In genomic region chr19:36103842-36104552, GRCh38 we compare ENCODE assay signal across 18 cellular contexts. TPM values are rescaled to one million over a fixed set of nuclear protein-coding genes. Genes with fewer than 3 reads are reported as not detected.
DNase-seq lines count a peak whose midpoint lies in the region; ATAC-seq, FAIRE-seq and TF ChIP-seq lines count a peak whose summit lies in the region.
"Had no signal": no experiment of that assay in that cellular context is flagged by ENCODE, and none has a peak within 500 bp of the region (broad histone marks: within the 10 kb centered on the region; RNA-seq: fewer than 3 reads in every experiment).

No MANE protein-coding gene starts in this region.

- H3K27me3 ChIP-seq in K562 (ENCODE audit: control insufficient read depth in 2 of 2, insufficient read depth in 2 of 2, low read length in 2 of 2), result no peaks in the 10 kb centered on the region
- H3K27me3 ChIP-seq: brain microvascular endothelial cell, left lung had no signal

- no TSS peak for BruUV-seq in K562 (replicated peaks; lab: Mats Ljungman, UMichigan)

- CTCF ChIA-PET in K562 (lab: Yijun Ruan, JAX; ENCODE audit: low intra/inter-chr PET ratio), result no interaction called here

- H3K36me3 ChIP-seq in K562 (ENCODE audit: control insufficient read depth, insufficient read depth, low read length), result peaks cover 78% of the 10 kb centered on the region
- peaks cover 0 to 5% of the 10 kb centered on the region in 2 donors for H3K36me3 ChIP-seq in kidney (ENCODE audit: control insufficient read depth in 1 of 2, insufficient read depth in 2 of 2, low read length in 2 of 2)
- H3K36me3 ChIP-seq: brain microvascular endothelial cell had no signal

- H3K79me2 ChIP-seq in K562 (ENCODE audit: control insufficient read depth, insufficient read depth, low read length), result no peaks in the 10 kb centered on the region

- no peaks in the 10 kb centered on the region for H4K20me1 ChIP-seq in K562 (replicated peaks; ENCODE audit: control insufficient read depth, insufficient read depth, low read length)

- H3K4me1 ChIP-seq in K562 (replicated peaks in 1 of 2; ENCODE audit: control insufficient read depth in 2 of 2, insufficient read depth in 2 of 2, low read length in 2 of 2), result peaks cover 15 to 54% of the 10 kb centered on the region in 2 experiments; a peak in 4 of 5 replicates
- no peaks in the 10 kb centered on the region for H3K4me1 ChIP-seq in kidney (ENCODE audit: control insufficient read depth in 1 of 2, insufficient read depth in 1 of 2, low read depth in 1 of 2, low read length in 2 of 2)
- H3K4me1 ChIP-seq: HAP-1, left lung had no signal

- WGBS in K562 (ENCODE audit: insufficient coverage, low coverage, missing lambda C conversion rate), result 44% methylated on average over 12 of the region's 12 CpGs

- H3K4me3 ChIP-seq in K562 (no peak overlapping the region), kidney (ENCODE audit: low read length in 2 of 2) (no peak overlapping the region)
- H3K4me3 ChIP-seq: HAP-1, left lung had no signal

- TF ChIP-seq POLR2A in K562 (conservative IDR thresholded peaks at IDR 0.05), result no peak

- no peak for TF ChIP-seq RAD21 in K562 (CRISPR knock-in tag; conservative IDR thresholded peaks at IDR 0.05 in 1 of 2, IDR thresholded peaks at IDR 0.05 in 1 of 2)

- H3K9me3 ChIP-seq in K562 (replicated peaks; ENCODE audit: control insufficient read depth, insufficient read depth, low read depth, low read length), result no peaks in the 10 kb centered on the region
- H3K9me3 ChIP-seq in kidney (ENCODE audit: control insufficient read depth in 1 of 2, low read length in 2 of 2), result no peaks in the 10 kb centered on the region
- H3K9me3 ChIP-seq: HAP-1, left lung had no signal

- peak; percentile 93 for ATAC-seq in K562
- ATAC-seq: activated CD4-positive, alpha-beta T cell treated with anti-CD3 and anti-CD28 coated beads for 36 hours; left lung; sciatic nerve had no signal

- FAIRE-seq in K562 (lab: Jason Lieb, UNC) (peak; percentile 97), kidney (lab: Jason Lieb, UNC) (no peak)
- FAIRE-seq: D721Med had no signal

- DNase-seq in ACHN (peak; percentile 17), M059J (ENCODE audit: low read depth) (peak; percentile 38), K562 (ENCODE audit: extremely low read depth in 1 of 4, low spot score in 3 of 4) (peak; percentile 69 to 90 (median 82)), foreskin melanocyte (no peak), head of caudate nucleus (no peak), kidney (no peak)
- DNase-seq: activated CD4-positive, alpha-beta T cell treated with anti-CD3 and anti-CD28 coated beads for 36 hours; activated T-cell treated with anti-CD3 and anti-CD28 coated beads for 4 hours; brain microvascular endothelial cell; hippocampal formation; left lung; NCI-H69; stimulated activated CD4-positive, alpha-beta T cell treated with anti-CD3 and anti-CD28 coated beads, Interleukin-2, amount 100 ng/mL, for 48 hours had no signal

- no peak overlapping the region for H2AFZ ChIP-seq in K562 (ENCODE audit: low read depth, low read length)

- peaks cover 8% of the 10 kb centered on the region for H3K9me1 ChIP-seq in K562 (ENCODE audit: control insufficient read depth, insufficient read depth, low read length)

- no peak; the same call in 1 of the 2 replicates for TF ChIP-seq EP300 in K562 (IDR thresholded peaks at IDR 0.05; ENCODE audit: low read length)

- POLR2A ChIA-PET in K562 (lab: Yijun Ruan, JAX), result interaction anchor here (0.6 to 3.5 kb wide), 7 partner anchors 9 to 53 kb away, joined by 3 to 10 read pairs (median 4); partner anchors contain the start of gene POLR2I

- peak overlapping the region; percentile 60; the same call in 1 of the 2 replicates for H3K4me2 ChIP-seq in K562 (ENCODE audit: insufficient read depth, low read length)

- peak in 2 of 3 experiments; percentile 9 to 14; a peak in 1 of 6 replicates for TF ChIP-seq CTCF in K562 (IDR thresholded peaks at IDR 0.05 in 2 of 3, conservative IDR thresholded peaks at IDR 0.05 in 1 of 3; ENCODE audit: insufficient read depth in 2 of 3, low read depth in 1 of 3, low read length in 3 of 3)
- TF ChIP-seq CTCF in kidney (IDR thresholded peaks at IDR 0.05; ENCODE audit: borderline replicate concordance, extremely low read depth, insufficient read depth), result no peak

- H3K27ac ChIP-seq in K562 (ENCODE audit: extremely low read depth, low read depth, low read length) (peak overlapping the region; percentile 31; the same call in 1 of the 3 replicates), kidney (ENCODE audit: low read depth in 2 of 2, low read length in 2 of 2) (no peak overlapping the region)
- H3K27ac ChIP-seq: brain microvascular endothelial cell, left lung had no signal

- H3K9ac ChIP-seq in K562 (ENCODE audit: insufficient read depth in 1 of 2, low read depth in 2 of 2, low read length in 2 of 2) (peak overlapping the region; percentile 20 to 84; a peak in 3 of 4 replicates), kidney (ENCODE audit: low read length in 2 of 2) (no peak overlapping the region)

- in situ Hi-C loops in ACHN (cut with HindIII; ENCODE audit: low pct_ligation_motif_present, low pct_unique_long_range_greater_than_20kb, low sequenced_read_pairs) (no loop called here), K562 (cut with MboI) (no loop called here)

- intact Hi-C loops in K562 (cut with micrococcal nuclease), result no loop called here
- intact Hi-C loops in head of caudate nucleus (cut with DNase I), result no loop called here
- intact Hi-C loops in kidney (cut with DNase I), result no loop called here

RNA-seq across cellular contexts. Expression of gene OVOL3, which starts 6.9 kb away (rescaled TPM):
- total RNA-seq in M059J (2014; rRNA removed; shearing (Covaris generic)), result 0.39 TPM in 1 of 2 replicates, not detected in the other
- total RNA-seq in K562 (2011; cell fraction: chromatin; rRNA removed; ENCODE audit: low replicate concordance), result not detected in 2 replicates
- total RNA-seq in K562 (2011; cell fraction: nucleolus; rRNA removed), result 0.67 TPM in 1 of 2 replicates, not detected in the other
- total RNA-seq in K562 (2011; cell fraction: nucleoplasm; rRNA removed), result not detected in 2 replicates
- total RNA-seq in K562 (2014; rRNA removed) (not detected in 2 replicates), K562 (2014; rRNA removed; fragmentation: Illumina TruSeq; extraction: Trizol) (not detected in 2 replicates), K562 (2015; rRNA removed; fragmentation: Illumina TruSeq; extraction: Trizol) (not detected in 2 replicates), K562 (2021) (not detected in 2 replicates), kidney (not detected)
- polyA plus RNA-seq in K562 (2011; rRNA removed) (not detected in 2 replicates), K562 (2014; fragmentation: Illumina TruSeq; extraction: Trizol) (not detected in 2 replicates), K562 (2014; fragmentation: Nextera tagmentation; extraction: Ambion mirVana) (not detected), K562 (2014; rRNA removed) (not detected in 2 replicates), kidney (ENCODE audit: insufficient read depth, low read depth, low replicate concordance) (not detected)
- polyA plus RNA-seq in K562 (2011; cell fraction: cytosol; rRNA removed), result not detected in 2 replicates
- polyA plus RNA-seq in K562 (2011; cell fraction: nucleus; rRNA removed), result 0.23 TPM in 1 of 2 replicates, not detected in the other
- polyA plus RNA-seq in K562 (2012), result 0.17 TPM in 1 of 2 replicates, not detected in the other
- not detected in 2 replicates for polyA minus RNA-seq in K562 (2011; rRNA and poly(A)+ RNA removed)
- not detected in 2 replicates for polyA minus RNA-seq in K562 (2011; cell fraction: cytosol; rRNA and poly(A)+ RNA removed)
- polyA minus RNA-seq in K562 (2011; cell fraction: nucleus; rRNA and poly(A)+ RNA removed), result not detected in 2 replicates
- total RNA-seq: activated CD4-positive, alpha-beta T cell treated with anti-CD3 and anti-CD28 coated beads for 36 hours; left lung; mucosa of gallbladder; omental fat pad; sciatic nerve had no signal

RNA-seq across cellular contexts. Expression of gene POLR2I, which starts 10.7 kb away (rescaled TPM):
- total RNA-seq in M059J (2014; rRNA removed; shearing (Covaris generic)), result 90.4 and 115 TPM in 2 replicates
- total RNA-seq in K562 (2011; cell fraction: chromatin; rRNA removed; ENCODE audit: low replicate concordance), result 11.1 and 40.1 TPM in 2 replicates
- 41.2 and 47.8 TPM in 2 replicates for total RNA-seq in K562 (2011; cell fraction: nucleolus; rRNA removed)
- total RNA-seq in K562 (2011; cell fraction: nucleoplasm; rRNA removed), result 34.6 and 37.2 TPM in 2 replicates
- 283 and 291 TPM in 2 replicates for total RNA-seq in K562 (2014; rRNA removed)
- total RNA-seq in K562 (2014; rRNA removed; fragmentation: Illumina TruSeq; extraction: Trizol), result 34.3 and 51.0 TPM in 2 replicates
- total RNA-seq in K562 (2015; rRNA removed; fragmentation: Illumina TruSeq; extraction: Trizol), result 109 and 112 TPM in 2 replicates
- 123 and 126 TPM in 2 replicates for total RNA-seq in K562 (2021)
- 28.0 and 31.0 TPM in 2 replicates for polyA plus RNA-seq in K562 (2011; rRNA removed)
- 67.3 and 164 TPM in 2 replicates for polyA plus RNA-seq in K562 (2011; cell fraction: cytosol; rRNA removed)
- 57.9 and 81.5 TPM in 2 replicates for polyA plus RNA-seq in K562 (2011; cell fraction: nucleus; rRNA removed)
- 216 and 265 TPM in 2 replicates for polyA plus RNA-seq in K562 (2012)
- polyA plus RNA-seq in K562 (2014; fragmentation: Illumina TruSeq; extraction: Trizol), result 71.8 and 112 TPM in 2 replicates
- 100 to 1,000 TPM; 197 to 235 TPM for polyA plus RNA-seq in K562 (2014; fragmentation: Nextera tagmentation; extraction: Ambion mirVana)
- polyA plus RNA-seq in K562 (2014; rRNA removed), result 141 and 179 TPM in 2 replicates
- 47.1 and 114 TPM in 2 replicates for polyA minus RNA-seq in K562 (2011; rRNA and poly(A)+ RNA removed)
- polyA minus RNA-seq in K562 (2011; cell fraction: cytosol; rRNA and poly(A)+ RNA removed), result 109 and 165 TPM in 2 replicates
- polyA minus RNA-seq in K562 (2011; cell fraction: nucleus; rRNA and poly(A)+ RNA removed), result 28.4 and 32.3 TPM in 2 replicates
- total RNA-seq in kidney, result 59.9 TPM
- polyA plus RNA-seq in kidney (ENCODE audit: insufficient read depth, low read depth, low replicate concordance), result 119 TPM

RNA-seq across cellular contexts. Expression of gene TBCB, which starts 11.3 kb away (rescaled TPM):
- 307 and 372 TPM in 2 replicates for total RNA-seq in M059J (2014; rRNA removed; shearing (Covaris generic))
- total RNA-seq in K562 (2011; cell fraction: chromatin; rRNA removed; ENCODE audit: low replicate concordance), result 14.8 and 29.2 TPM in 2 replicates
- 22.8 and 26.1 TPM in 2 replicates for total RNA-seq in K562 (2011; cell fraction: nucleolus; rRNA removed)
- total RNA-seq in K562 (2011; cell fraction: nucleoplasm; rRNA removed), result 20.6 and 22.5 TPM in 2 replicates
- total RNA-seq in K562 (2014; rRNA removed) (99.0 and 115 TPM in 2 replicates), K562 (2014; rRNA removed; fragmentation: Illumina TruSeq; extraction: Trizol) (38.2 and 47.7 TPM in 2 replicates), K562 (2015; rRNA removed; fragmentation: Illumina TruSeq; extraction: Trizol) (57.2 and 58.9 TPM in 2 replicates), K562 (2021) (71.0 and 79.5 TPM in 2 replicates), kidney (144 TPM)
- polyA plus RNA-seq in K562 (2011; rRNA removed) (48.6 and 62.4 TPM in 2 replicates), K562 (2014; fragmentation: Illumina TruSeq; extraction: Trizol) (57.8 and 66.5 TPM in 2 replicates), K562 (2014; fragmentation: Nextera tagmentation; extraction: Ambion mirVana) (1 to 10 TPM; 3.5 to 5.3 TPM), K562 (2014; rRNA removed) (109 TPM in 2 replicates), kidney (ENCODE audit: insufficient read depth, low read depth, low replicate concordance) (242 TPM)
- polyA plus RNA-seq in K562 (2011; cell fraction: cytosol; rRNA removed), result 85.7 and 124 TPM in 2 replicates
- polyA plus RNA-seq in K562 (2011; cell fraction: nucleus; rRNA removed), result 36.5 and 40.8 TPM in 2 replicates
- polyA plus RNA-seq in K562 (2012), result 79.3 and 106 TPM in 2 replicates
- polyA minus RNA-seq in K562 (2011; rRNA and poly(A)+ RNA removed), result 30.6 and 46.9 TPM in 2 replicates
- polyA minus RNA-seq in K562 (2011; cell fraction: cytosol; rRNA and poly(A)+ RNA removed), result 25.7 and 30.2 TPM in 2 replicates
- polyA minus RNA-seq in K562 (2011; cell fraction: nucleus; rRNA and poly(A)+ RNA removed), result 5.1 and 10.3 TPM in 2 replicates

RNA-seq across cellular contexts. Expression of gene CAPNS1, which starts 35.9 kb away (rescaled TPM):
- 425 and 426 TPM in 2 replicates for total RNA-seq in M059J (2014; rRNA removed; shearing (Covaris generic))
- total RNA-seq in K562 (2011; cell fraction: chromatin; rRNA removed; ENCODE audit: low replicate concordance), result 75.9 and 160 TPM in 2 replicates
- total RNA-seq in K562 (2011; cell fraction: nucleolus; rRNA removed), result 99.5 and 114 TPM in 2 replicates
- total RNA-seq in K562 (2011; cell fraction: nucleoplasm; rRNA removed), result 111 and 114 TPM in 2 replicates
- total RNA-seq in K562 (2014; rRNA removed) (171 and 230 TPM in 2 replicates), K562 (2014; rRNA removed; fragmentation: Illumina TruSeq; extraction: Trizol) (173 and 179 TPM in 2 replicates), K562 (2015; rRNA removed; fragmentation: Illumina TruSeq; extraction: Trizol) (307 and 310 TPM in 2 replicates), K562 (2021) (400 and 436 TPM in 2 replicates), kidney (861 TPM)
- polyA plus RNA-seq in K562 (2011; rRNA removed) (363 and 480 TPM in 2 replicates), K562 (2014; fragmentation: Illumina TruSeq; extraction: Trizol) (576 and 589 TPM in 2 replicates), K562 (2014; fragmentation: Nextera tagmentation; extraction: Ambion mirVana) (100 to 1,000 TPM in 1 of 2 experiments, 10 to 100 TPM in 1; 77.9 to 115 TPM), K562 (2014; rRNA removed) (244 and 258 TPM in 2 replicates), kidney (ENCODE audit: insufficient read depth, low read depth, low replicate concordance) (1,098 TPM)
- 251 and 533 TPM in 2 replicates for polyA plus RNA-seq in K562 (2011; cell fraction: cytosol; rRNA removed)
- 166 and 183 TPM in 2 replicates for polyA plus RNA-seq in K562 (2011; cell fraction: nucleus; rRNA removed)
- polyA plus RNA-seq in K562 (2012), result 488 and 560 TPM in 2 replicates
- 362 and 383 TPM in 2 replicates for polyA minus RNA-seq in K562 (2011; rRNA and poly(A)+ RNA removed)
- 263 and 311 TPM in 2 replicates for polyA minus RNA-seq in K562 (2011; cell fraction: cytosol; rRNA and poly(A)+ RNA removed)
- 26.4 and 46.1 TPM in 2 replicates for polyA minus RNA-seq in K562 (2011; cell fraction: nucleus; rRNA and poly(A)+ RNA removed)

RNA-seq across cellular contexts. Expression of gene COX7A1, which starts 48.2 kb away (rescaled TPM):
- not detected in 2 replicates for total RNA-seq in M059J (2014; rRNA removed; shearing (Covaris generic))
- not detected in 2 replicates for total RNA-seq in K562 (2011; cell fraction: chromatin; rRNA removed; ENCODE audit: low replicate concordance)
- not detected in 2 replicates for total RNA-seq in K562 (2011; cell fraction: nucleolus; rRNA removed)
- total RNA-seq in K562 (2011; cell fraction: nucleoplasm; rRNA removed), result not detected in 2 replicates
- not detected in 2 replicates for total RNA-seq in K562 (2014; rRNA removed)
- not detected in 2 replicates for total RNA-seq in K562 (2014; rRNA removed; fragmentation: Illumina TruSeq; extraction: Trizol)
- total RNA-seq in K562 (2015; rRNA removed; fragmentation: Illumina TruSeq; extraction: Trizol), result not detected in 2 replicates
- total RNA-seq in K562 (2021), result not detected in 2 replicates
- not detected in 2 replicates for polyA plus RNA-seq in K562 (2011; rRNA removed)
- polyA plus RNA-seq in K562 (2011; cell fraction: cytosol; rRNA removed), result not detected in 2 replicates
- polyA plus RNA-seq in K562 (2011; cell fraction: nucleus; rRNA removed), result not detected in 2 replicates
- polyA plus RNA-seq in K562 (2012), result not detected in 2 replicates
- not detected in 2 replicates for polyA plus RNA-seq in K562 (2014; fragmentation: Illumina TruSeq; extraction: Trizol)
- under 1 TPM in 1 of 2 experiments, not detected in 1; 0.08 TPM for polyA plus RNA-seq in K562 (2014; fragmentation: Nextera tagmentation; extraction: Ambion mirVana)
- not detected in 2 replicates for polyA plus RNA-seq in K562 (2014; rRNA removed)
- polyA minus RNA-seq in K562 (2011; rRNA and poly(A)+ RNA removed), result not detected in 2 replicates
- not detected in 2 replicates for polyA minus RNA-seq in K562 (2011; cell fraction: cytosol; rRNA and poly(A)+ RNA removed)
- polyA minus RNA-seq in K562 (2011; cell fraction: nucleus; rRNA and poly(A)+ RNA removed), result not detected in 2 replicates
- 56.2 TPM for total RNA-seq in kidney
- polyA plus RNA-seq in kidney (ENCODE audit: insufficient read depth, low read depth, low replicate concordance), result 199 TPM
- total RNA-seq: activated CD4-positive, alpha-beta T cell treated with anti-CD3 and anti-CD28 coated beads for 36 hours had no signal

Comparison
In these comparisons a context has a peak if more than half of its experiments do, and no peak if none do; other contexts are left out.
1. DNase-seq: peak in ACHN (single experiment), M059J (single experiment) and K562 (4 of 4); none in foreskin melanocyte (single experiment), head of caudate nucleus (0 of 42) and kidney (single experiment).
2. H3K9ac ChIP-seq: peak in K562 (2 of 2); none in kidney (0 of 2).